Comparison of ENCODE assay signal across 16 cellular contexts in the genomic region with DNA sequence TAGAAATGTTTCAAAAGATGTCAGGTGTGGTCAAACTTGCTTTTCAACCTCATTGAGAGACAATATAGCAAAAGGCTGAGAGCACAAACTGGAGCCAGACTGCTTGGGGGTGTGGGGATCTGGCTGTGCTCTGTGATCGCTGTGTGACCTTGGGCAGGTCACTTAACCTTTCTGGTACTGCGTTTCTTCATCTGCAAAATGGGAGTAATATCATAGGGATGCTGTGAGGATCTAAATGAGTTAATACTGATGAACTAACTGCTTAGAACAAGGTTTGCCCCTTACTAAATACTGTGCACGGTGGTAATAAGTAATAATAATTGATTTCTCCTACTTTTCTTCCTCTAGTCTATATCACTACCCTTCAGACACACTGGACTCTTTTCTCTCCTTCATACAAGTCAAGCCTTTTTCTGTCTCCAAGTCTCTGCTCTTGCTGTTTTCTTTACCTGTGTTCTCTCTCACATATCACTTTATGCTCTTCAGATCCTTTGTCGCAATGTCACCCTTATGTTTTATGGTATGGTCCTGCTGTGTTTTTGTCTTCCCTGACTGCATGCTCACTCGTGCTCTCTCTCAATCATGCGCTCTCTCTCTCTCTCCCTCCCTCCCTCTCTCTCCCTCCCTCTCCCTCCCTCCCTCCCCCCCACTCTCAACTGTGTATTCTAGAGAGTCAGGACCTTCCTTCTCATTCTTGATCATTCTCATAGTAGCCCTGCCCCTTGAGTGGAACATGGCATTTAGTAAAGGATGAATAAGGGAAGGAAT. TPM values are rescaled to one million over a fixed set of nuclear protein-coding genes. Genes with fewer than 3 reads are reported as not detected.
DNase-seq lines count a peak whose midpoint lies in the region; ATAC-seq and TF ChIP-seq lines count a peak whose summit lies in the region.
"Had no signal": no experiment of that assay in that cellular context is flagged by ENCODE, and none has a peak within 500 bp of the region (broad histone marks: within the 10 kb centered on the region; RNA-seq: fewer than 3 reads in every experiment).

No MANE protein-coding gene starts in this region.

- no peak for DNase-seq in heart left ventricle
- no peak for DNase-seq in left ventricle myocardium superior
- DNase-seq in adipocyte (ENCODE audit: low read depth), result no peak
- peak; percentile 37 for DNase-seq in mesendoderm
- DNase-seq in thoracic aorta (ENCODE audit: low spot score), result no peak
- DNase-seq in stimulated activated CD4-positive, alpha-beta T cell treated with anti-CD3 and anti-CD28 coated beads, Interleukin-4, amount 100 ng/mL, for 24 hours, result no peak
- no peak for DNase-seq in NCI-H446 treated with DMSO at 0.1 percent for 48 hours (lab: John Stamatoyannopoulos, UW)
- no peak for DNase-seq in LoVo (ENCODE audit: low spot score)
- DNase-seq: glutamatergic neuron, left cardiac atrium, NCI-H1436, NCI-H524, retina, SW 1271 had no signal

- H3K4me3 ChIP-seq in heart left ventricle (peak overlapping the region in 8 of 12 donors; percentile 63 to 96 (median 90)), adipocyte (ENCODE audit: low read length) (peak overlapping the region; percentile 99), mesendoderm (ENCODE audit: low read length) (no peak overlapping the region), thoracic aorta (peak overlapping the region; percentile 8)

- peaks cover 8 to 79% (median 63%) of the 10 kb centered on the region in 12 donors for H3K4me1 ChIP-seq in heart left ventricle
- H3K4me1 ChIP-seq in adipocyte (ENCODE audit: control insufficient read depth, insufficient read depth, low read length), result peaks cover 67% of the 10 kb centered on the region
- H3K4me1 ChIP-seq in mesendoderm (ENCODE audit: control insufficient read depth, low read depth, low read length), result peaks cover 2% of the 10 kb centered on the region
- H3K4me1 ChIP-seq in thoracic aorta (ENCODE audit: control insufficient read depth in 1 of 2, low read depth in 2 of 2), result peaks cover 40 to 65% of the 10 kb centered on the region in 2 donors

- no peak overlapping the region for H3K18ac ChIP-seq in mesendoderm (ENCODE audit: low read length)

- H2AK5ac ChIP-seq in mesendoderm (ENCODE audit: low read length), result no peak overlapping the region

- no peaks in the 10 kb centered on the region for H3K79me2 ChIP-seq in mesendoderm (ENCODE audit: control insufficient read depth, insufficient read depth, low read length)

- H3K4ac ChIP-seq in mesendoderm (ENCODE audit: low read depth, low read length), result no peak overlapping the region

- no peak overlapping the region for H4K8ac ChIP-seq in mesendoderm (ENCODE audit: low read depth, low read length)

- no peak overlapping the region for H2BK5ac ChIP-seq in mesendoderm (ENCODE audit: low read length)

- no peak overlapping the region for H4K5ac ChIP-seq in mesendoderm (ENCODE audit: low read length)

- H3K79me1 ChIP-seq in mesendoderm (ENCODE audit: low read length), result peaks cover 11% of the 10 kb centered on the region

- intact Hi-C loops in heart left ventricle (cut with DNase I), result loop anchor here in 7 of 10 donors (5.0 to 10.0 kb wide), 5 partner anchors 60 to 260 kb away; a partner anchor contains a TSS
- intact Hi-C loops in left ventricle myocardium superior (cut with micrococcal nuclease), result no loop called here

- 60 to 70% (median 62%) methylated on average over 6 of the region's 6 CpGs for WGBS in heart left ventricle, 4 donors
- no CpG with 5 or more reads among the region's 6 CpGs for WGBS in mesendoderm (ENCODE audit: extremely low coverage, insufficient coverage, low lambda C conversion rate)

- TF ChIP-seq POLR2A in heart left ventricle (IDR thresholded peaks at IDR 0.05), result no peak

- ATAC-seq in heart left ventricle (no peak), left ventricle myocardium superior (no peak), thoracic aorta (ENCODE audit: insufficient number of reproducible peaks, low FRiP score, low read depth) (no peak)
- ATAC-seq: left cardiac atrium, Panc1 had no signal

- H3K56ac ChIP-seq in mesendoderm (ENCODE audit: low read length), result peak overlapping the region; percentile 28

- no peak overlapping the region for H3K4me2 ChIP-seq in mesendoderm (ENCODE audit: low read length)
- H3K4me2 ChIP-seq: KMS-11 had no signal

- H2BK15ac ChIP-seq in mesendoderm (replicated peaks; ENCODE audit: low read depth), result no peak overlapping the region

- TF ChIP-seq CTCF in heart left ventricle (IDR thresholded peaks at IDR 0.05) (no peak), thoracic aorta (IDR thresholded peaks at IDR 0.05) (no peak)

- H3K27me3 ChIP-seq in heart left ventricle (no peaks in the 10 kb centered on the region), adipocyte (replicated peaks; ENCODE audit: control insufficient read depth, insufficient read depth, low read length) (no peaks in the 10 kb centered on the region), mesendoderm (ENCODE audit: insufficient read depth, low read length, poor library complexity) (no peaks in the 10 kb centered on the region), thoracic aorta (replicated peaks; ENCODE audit: insufficient read depth) (no peaks in the 10 kb centered on the region)

- H3K9ac ChIP-seq in adipocyte (ENCODE audit: low read length), result peak overlapping the region; percentile 94
- H3K9ac ChIP-seq in mesendoderm (ENCODE audit: low read length), result peak overlapping the region; percentile 33
- H3K9ac ChIP-seq: KMS-11 had no signal

- H3K27ac ChIP-seq in heart left ventricle (peak overlapping the region in 11 of 12 donors; percentile 20 to 99 (median 92)), mesendoderm (ENCODE audit: low read depth, low read length) (no peak overlapping the region), thoracic aorta (peak overlapping the region; percentile 4 to 34)
- H3K27ac ChIP-seq: KMS-11 had no signal

- H3K36me3 ChIP-seq in heart left ventricle, result peaks cover 0 to 35% (median 18%) of the 10 kb centered on the region in 9 donors
- H3K36me3 ChIP-seq in adipocyte (ENCODE audit: control insufficient read depth, insufficient read depth, low read length, severe bottlenecking), result peaks cover 18% of the 10 kb centered on the region
- no peaks in the 10 kb centered on the region for H3K36me3 ChIP-seq in mesendoderm (ENCODE audit: control insufficient read depth, insufficient read depth, low read length)
- no peaks in the 10 kb centered on the region for H3K36me3 ChIP-seq in thoracic aorta

- no peak overlapping the region for H2BK120ac ChIP-seq in mesendoderm (ENCODE audit: low read depth, low read length)

- H3K23ac ChIP-seq in mesendoderm (ENCODE audit: low read length), result no peak overlapping the region

- H3K9me3 ChIP-seq in heart left ventricle, result no peaks in the 10 kb centered on the region
- no peaks in the 10 kb centered on the region for H3K9me3 ChIP-seq in adipocyte (ENCODE audit: control insufficient read depth, low read length)
- H3K9me3 ChIP-seq in thoracic aorta, result no peaks in the 10 kb centered on the region

RNA-seq across cellular contexts. Expression of a gene that starts 3.3 kb away (rescaled TPM):
- total RNA-seq in heart left ventricle, result 1,000 to 10,000 TPM in 1 of 9 donors, 100 to 1,000 TPM in 8; 408 to 1,027 (median 747) TPM
- 1,000 to 10,000 TPM in 1 of 2 donors, 100 to 1,000 TPM in 1; 399 to 1,314 TPM for polyA plus RNA-seq in heart left ventricle
- total RNA-seq in left ventricle myocardium superior, result 648 TPM
- polyA plus RNA-seq in mesendoderm (2013, experiment 1 of 2), result 174 TPM
- polyA plus RNA-seq in mesendoderm (2013, experiment 2 of 2), result 169 TPM
- 100 to 1,000 TPM; 160 to 252 TPM for total RNA-seq in thoracic aorta
